1 cellular context compared by ENCODE assay signal in the genomic region with DNA sequence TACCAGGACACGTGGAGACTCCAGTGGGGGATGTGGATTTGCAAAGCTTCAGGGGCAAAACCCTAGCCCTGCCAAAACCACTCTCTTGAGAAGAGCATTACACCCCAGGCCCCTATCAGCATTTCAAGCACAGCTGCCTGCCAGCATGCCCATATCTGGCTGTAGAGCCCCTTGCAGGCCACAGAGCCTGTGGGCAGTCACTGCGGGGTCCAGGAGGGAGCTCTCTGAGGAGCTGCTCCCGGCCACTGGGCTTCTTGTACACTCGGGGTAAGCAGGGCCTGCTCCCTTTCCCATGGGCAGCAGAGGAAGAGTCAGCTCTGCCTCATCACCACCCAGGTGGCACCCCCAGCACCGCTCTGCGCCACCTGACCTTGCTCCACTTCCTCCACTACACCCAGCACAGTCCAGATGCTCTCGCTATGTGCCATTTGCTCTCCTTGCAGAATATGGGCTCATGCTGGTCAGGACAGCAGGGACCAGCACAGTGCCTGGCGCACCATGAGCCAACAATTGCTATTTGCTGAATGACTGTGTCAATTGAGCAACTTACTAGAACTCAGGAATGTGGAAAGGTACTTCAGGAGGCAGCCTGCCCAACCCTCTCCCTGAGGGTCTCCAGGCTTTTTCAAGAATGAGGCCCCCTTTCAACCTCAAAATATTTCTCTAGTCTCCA.
TF ChIP-seq lines count a peak whose summit lies in the region.

No MANE protein-coding gene starts in this region.

TF ChIP-seq in GM23338, 12 proteins besides CTCF, POLR2A, EP300 and RAD21 (continued from another document):
- TF ChIP-seq, protein P1, sequence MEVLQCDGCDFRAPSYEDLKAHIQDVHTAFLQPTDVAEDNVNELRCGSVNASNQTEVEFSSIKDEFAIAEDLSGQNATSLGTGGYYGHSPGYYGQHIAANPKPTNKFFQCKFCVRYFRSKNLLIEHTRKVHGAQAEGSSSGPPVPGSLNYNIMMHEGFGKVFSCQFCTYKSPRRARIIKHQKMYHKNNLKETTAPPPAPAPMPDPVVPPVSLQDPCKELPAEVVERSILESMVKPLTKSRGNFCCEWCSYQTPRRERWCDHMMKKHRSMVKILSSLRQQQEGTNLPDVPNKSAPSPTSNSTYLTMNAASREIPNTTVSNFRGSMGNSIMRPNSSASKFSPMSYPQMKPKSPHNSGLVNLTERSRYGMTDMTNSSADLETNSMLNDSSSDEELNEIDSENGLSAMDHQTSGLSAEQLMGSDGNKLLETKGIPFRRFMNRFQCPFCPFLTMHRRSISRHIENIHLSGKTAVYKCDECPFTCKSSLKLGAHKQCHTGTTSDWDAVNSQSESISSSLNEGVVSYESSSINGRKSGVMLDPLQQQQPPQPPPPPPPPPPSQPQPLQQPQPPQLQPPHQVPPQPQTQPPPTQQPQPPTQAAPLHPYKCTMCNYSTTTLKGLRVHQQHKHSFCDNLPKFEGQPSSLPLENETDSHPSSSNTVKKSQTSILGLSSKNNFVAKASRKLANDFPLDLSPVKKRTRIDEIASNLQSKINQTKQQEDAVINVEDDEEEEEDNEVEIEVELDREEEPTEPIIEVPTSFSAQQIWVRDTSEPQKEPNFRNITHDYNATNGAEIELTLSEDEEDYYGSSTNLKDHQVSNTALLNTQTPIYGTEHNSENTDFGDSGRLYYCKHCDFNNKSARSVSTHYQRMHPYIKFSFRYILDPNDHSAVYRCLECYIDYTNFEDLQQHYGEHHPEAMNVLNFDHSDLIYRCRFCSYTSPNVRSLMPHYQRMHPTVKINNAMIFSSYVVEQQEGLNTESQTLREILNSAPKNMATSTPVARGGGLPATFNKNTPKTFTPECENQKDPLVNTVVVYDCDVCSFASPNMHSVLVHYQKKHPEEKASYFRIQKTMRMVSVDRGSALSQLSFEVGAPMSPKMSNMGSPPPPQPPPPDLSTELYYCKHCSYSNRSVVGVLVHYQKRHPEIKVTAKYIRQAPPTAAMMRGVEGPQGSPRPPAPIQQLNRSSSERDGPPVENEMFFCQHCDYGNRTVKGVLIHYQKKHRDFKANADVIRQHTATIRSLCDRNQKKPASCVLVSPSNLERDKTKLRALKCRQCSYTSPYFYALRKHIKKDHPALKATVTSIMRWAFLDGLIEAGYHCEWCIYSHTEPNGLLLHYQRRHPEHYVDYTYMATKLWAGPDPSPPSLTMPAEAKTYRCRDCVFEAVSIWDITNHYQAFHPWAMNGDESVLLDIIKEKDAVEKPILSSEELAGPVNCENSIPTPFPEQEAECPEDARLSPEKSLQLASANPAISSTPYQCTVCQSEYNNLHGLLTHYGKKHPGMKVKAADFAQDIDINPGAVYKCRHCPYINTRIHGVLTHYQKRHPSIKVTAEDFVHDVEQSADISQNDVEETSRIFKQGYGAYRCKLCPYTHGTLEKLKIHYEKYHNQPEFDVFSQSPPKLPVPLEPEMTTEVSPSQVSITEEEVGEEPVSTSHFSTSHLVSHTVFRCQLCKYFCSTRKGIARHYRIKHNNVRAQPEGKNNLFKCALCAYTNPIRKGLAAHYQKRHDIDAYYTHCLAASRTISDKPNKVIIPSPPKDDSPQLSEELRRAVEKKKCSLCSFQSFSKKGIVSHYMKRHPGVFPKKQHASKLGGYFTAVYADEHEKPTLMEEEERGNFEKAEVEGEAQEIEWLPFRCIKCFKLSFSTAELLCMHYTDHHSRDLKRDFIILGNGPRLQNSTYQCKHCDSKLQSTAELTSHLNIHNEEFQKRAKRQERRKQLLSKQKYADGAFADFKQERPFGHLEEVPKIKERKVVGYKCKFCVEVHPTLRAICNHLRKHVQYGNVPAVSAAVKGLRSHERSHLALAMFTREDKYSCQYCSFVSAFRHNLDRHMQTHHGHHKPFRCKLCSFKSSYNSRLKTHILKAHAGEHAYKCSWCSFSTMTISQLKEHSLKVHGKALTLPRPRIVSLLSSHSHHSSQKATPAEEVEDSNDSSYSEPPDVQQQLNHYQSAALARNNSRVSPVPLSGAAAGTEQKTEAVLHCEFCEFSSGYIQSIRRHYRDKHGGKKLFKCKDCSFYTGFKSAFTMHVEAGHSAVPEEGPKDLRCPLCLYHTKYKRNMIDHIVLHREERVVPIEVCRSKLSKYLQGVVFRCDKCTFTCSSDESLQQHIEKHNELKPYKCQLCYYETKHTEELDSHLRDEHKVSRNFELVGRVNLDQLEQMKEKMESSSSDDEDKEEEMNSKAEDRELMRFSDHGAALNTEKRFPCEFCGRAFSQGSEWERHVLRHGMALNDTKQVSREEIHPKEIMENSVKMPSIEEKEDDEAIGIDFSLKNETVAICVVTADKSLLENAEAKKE (CRISPR knock-in tag; IDR thresholded peaks at IDR 0.05), result no peak
- TF ChIP-seq, protein P2, sequence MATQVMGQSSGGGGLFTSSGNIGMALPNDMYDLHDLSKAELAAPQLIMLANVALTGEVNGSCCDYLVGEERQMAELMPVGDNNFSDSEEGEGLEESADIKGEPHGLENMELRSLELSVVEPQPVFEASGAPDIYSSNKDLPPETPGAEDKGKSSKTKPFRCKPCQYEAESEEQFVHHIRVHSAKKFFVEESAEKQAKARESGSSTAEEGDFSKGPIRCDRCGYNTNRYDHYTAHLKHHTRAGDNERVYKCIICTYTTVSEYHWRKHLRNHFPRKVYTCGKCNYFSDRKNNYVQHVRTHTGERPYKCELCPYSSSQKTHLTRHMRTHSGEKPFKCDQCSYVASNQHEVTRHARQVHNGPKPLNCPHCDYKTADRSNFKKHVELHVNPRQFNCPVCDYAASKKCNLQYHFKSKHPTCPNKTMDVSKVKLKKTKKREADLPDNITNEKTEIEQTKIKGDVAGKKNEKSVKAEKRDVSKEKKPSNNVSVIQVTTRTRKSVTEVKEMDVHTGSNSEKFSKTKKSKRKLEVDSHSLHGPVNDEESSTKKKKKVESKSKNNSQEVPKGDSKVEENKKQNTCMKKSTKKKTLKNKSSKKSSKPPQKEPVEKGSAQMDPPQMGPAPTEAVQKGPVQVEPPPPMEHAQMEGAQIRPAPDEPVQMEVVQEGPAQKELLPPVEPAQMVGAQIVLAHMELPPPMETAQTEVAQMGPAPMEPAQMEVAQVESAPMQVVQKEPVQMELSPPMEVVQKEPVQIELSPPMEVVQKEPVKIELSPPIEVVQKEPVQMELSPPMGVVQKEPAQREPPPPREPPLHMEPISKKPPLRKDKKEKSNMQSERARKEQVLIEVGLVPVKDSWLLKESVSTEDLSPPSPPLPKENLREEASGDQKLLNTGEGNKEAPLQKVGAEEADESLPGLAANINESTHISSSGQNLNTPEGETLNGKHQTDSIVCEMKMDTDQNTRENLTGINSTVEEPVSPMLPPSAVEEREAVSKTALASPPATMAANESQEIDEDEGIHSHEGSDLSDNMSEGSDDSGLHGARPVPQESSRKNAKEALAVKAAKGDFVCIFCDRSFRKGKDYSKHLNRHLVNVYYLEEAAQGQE (IDR thresholded peaks at IDR 0.05; ENCODE audit: unreplicated experiment), result no peak
- TF ChIP-seq EZH2 (IDR thresholded peaks at IDR 0.05; ENCODE audit: low read depth, unreplicated experiment) (no peak), JUNB (IDR thresholded peaks at IDR 0.05; ENCODE audit: unreplicated experiment) (no peak), ZNF114 (CRISPR knock-in tag; IDR thresholded peaks at IDR 0.05) (no peak), ZNF331 (CRISPR knock-in tag; IDR thresholded peaks at IDR 0.05; ENCODE audit: low read depth) (no peak), ETS1 (IDR thresholded peaks at IDR 0.05) (no peak)
